ENCODE assay signal across 2 cellular contexts in genomic region chr2:230886641-230887040, GRCh38.
TF ChIP-seq lines count a peak whose summit lies in the region.

No MANE protein-coding gene starts in this region.

TF ChIP-seq in GM23338, 12 proteins besides CTCF, POLR2A, EP300 and RAD21 (continued from another document):
- no peak for TF ChIP-seq REST (IDR thresholded peaks at IDR 0.05; ENCODE audit: unreplicated experiment)
- no peak for TF ChIP-seq POLR2AphosphoS5 (IDR thresholded peaks at IDR 0.05; ENCODE audit: low read depth)
- no peak for TF ChIP-seq ETS1 (IDR thresholded peaks at IDR 0.05)
- TF ChIP-seq NANOG (IDR thresholded peaks at IDR 0.05; ENCODE audit: borderline replicate concordance): no peak
- no peak for TF ChIP-seq EZH2 (IDR thresholded peaks at IDR 0.05; ENCODE audit: low read depth, unreplicated experiment)
- TF ChIP-seq CREB1 (CRISPR knock-in tag; IDR thresholded peaks at IDR 0.05; ENCODE audit: low read depth): no peak
- TF ChIP-seq ZNF114 (CRISPR knock-in tag; IDR thresholded peaks at IDR 0.05): no peak
- no peak for TF ChIP-seq STAT1 (IDR thresholded peaks at IDR 0.05; ENCODE audit: unreplicated experiment)
- TF ChIP-seq EZH2phosphoT487 (IDR thresholded peaks at IDR 0.05; ENCODE audit: unreplicated experiment): no peak
- TF ChIP-seq ZNF462 (CRISPR knock-in tag; IDR thresholded peaks at IDR 0.05): no peak
TF ChIP-seq in GM23338: peak in this region for 0.

TF ChIP-seq in WTC11, 78 proteins besides CTCF, POLR2A, EP300 and RAD21 (continued from another document):
- TF ChIP-seq ATF2 (CRISPR knock-in tag; IDR thresholded peaks at IDR 0.05; ENCODE audit: borderline replicate concordance, low read depth) (no peak), CREM (CRISPR knock-in tag; IDR thresholded peaks at IDR 0.05) (no peak), ZNF423 (CRISPR knock-in tag; IDR thresholded peaks at IDR 0.05) (no peak)
